11 cellular contexts compared by ENCODE assay signal in genomic region chr3:192940129-192940528, GRCh38.
"Had no signal": no experiment of that assay in that cellular context is flagged by ENCODE, and none has a peak within 500 bp of the region (broad histone marks: within the 10 kb centered on the region; RNA-seq: fewer than 3 reads in every experiment).

No MANE protein-coding gene starts in this region.

- ATAC-seq: natural killer cell had no signal

- H3K4me1 ChIP-seq: parathyroid adenoma had no signal

- H3K9ac ChIP-seq: parathyroid adenoma had no signal

- H3K27ac ChIP-seq: left ventricle myocardium inferior, neutrophil, parathyroid adenoma had no signal

- H3K36me3 ChIP-seq: left ventricle myocardium inferior, neutrophil had no signal

- H3K4me3 ChIP-seq: left ventricle myocardium inferior had no signal

- H3K9me3 ChIP-seq: left ventricle myocardium inferior, neutrophil had no signal

- H3K27me3 ChIP-seq: neutrophil had no signal

- DNase-seq: activated B cell treated with CpG ODN at 0.5 μM for 24 hours; activated CD4-positive, alpha-beta T cell treated with anti-CD3 and anti-CD28 coated beads, Interleukin-2, amount 10 ng/mL, durations not matched to agents 7 days and 5 days; activated CD8-positive, alpha-beta memory T cell treated with anti-CD3 and anti-CD28 coated beads, Interleukin-2, amount 50 U/mL, for 48 hours; activated naive CD8-positive, alpha-beta T cell treated with anti-CD3 and anti-CD28 coated beads for 36 hours; kidney; left ventricle myocardium inferior; natural killer cell; stimulated activated CD4-positive, alpha-beta T cell treated with anti-CD3 and anti-CD28 coated beads, Interleukin-1b, Interleukin-23, amount 100 ng/mL, for 48 hours; T-helper 2 cell had no signal
